Comparison of ENCODE assay signal across 25 cellular contexts in genomic region chr9:95276395-95276954, GRCh38. TPM values are rescaled to one million over a fixed set of nuclear protein-coding genes. Genes with fewer than 3 reads are reported as not detected.
A peak's percentile ranks its signal among the peaks of the same experiment; 100 is the strongest.
DNase-seq lines count a peak whose midpoint lies in the region; ATAC-seq and TF ChIP-seq lines count a peak whose summit lies in the region.
"Had no signal": no experiment of that assay in that cellular context is flagged by ENCODE, and none has a peak within 500 bp of the region (broad histone marks: within the 10 kb centered on the region; RNA-seq: fewer than 3 reads in every experiment).

No MANE protein-coding gene starts in this region.

- H3K4me1 Mint-ChIP-seq in activated T-cell treated with anti-CD3 and anti-CD28 coated beads, Interleukin-2, amount 50 U/mL, for 4 hours (ENCODE audit: low read depth) = peaks cover 11% of the 10 kb centered on the region
- peaks cover 24% of the 10 kb centered on the region for H3K4me1 Mint-ChIP-seq in CD4-positive, alpha-beta T cell (ENCODE audit: low read depth)
- H3K4me1 Mint-ChIP-seq in naive thymus-derived CD8-positive, alpha-beta T cell = peaks cover 13 to 31% (median 26%) of the 10 kb centered on the region in 4 donors

- H3K27me3 ChIP-seq in CD4-positive, alpha-beta T cell (ENCODE audit: control insufficient read depth, insufficient read depth, low read length) = no peaks in the 10 kb centered on the region
- H3K27me3 ChIP-seq: SJCRH30 had no signal

- CTCF ChIA-PET in CD4-positive, alpha-beta T cell (lab: Charles Lee) = no interaction called here

- H3K36me3 Mint-ChIP-seq in activated T-cell treated with anti-CD3 and anti-CD28 coated beads, Interleukin-2, amount 50 U/mL, for 4 hours (ENCODE audit: insufficient read depth) = peaks cover 3% of the 10 kb centered on the region
- H3K36me3 Mint-ChIP-seq in CD4-positive, alpha-beta T cell (ENCODE audit: low read depth) = peaks cover 20% of the 10 kb centered on the region
- peaks cover 3 to 15% (median 12%) of the 10 kb centered on the region in 3 donors for H3K36me3 Mint-ChIP-seq in naive thymus-derived CD8-positive, alpha-beta T cell

- peak overlapping the region; percentile 31 for H3K4me3 ChIP-seq in Jurkat, Clone E6-1 (ENCODE audit: low read length)
- H3K4me3 ChIP-seq: PC-9, SJCRH30 had no signal

- H3K27ac Mint-ChIP-seq in CD4-positive, alpha-beta T cell = no peak overlapping the region
- peak overlapping the region in 1 of 10 donors; percentile 54 for H3K27ac Mint-ChIP-seq in naive thymus-derived CD8-positive, alpha-beta T cell
- H3K27ac Mint-ChIP-seq: CD8-positive, alpha-beta memory T cell had no signal

- no peak for TF ChIP-seq CTCF in CD4-positive, alpha-beta T cell (IDR thresholded peaks at IDR 0.05)

- H3K27ac ChIP-seq in CD4-positive, alpha-beta T cell (ENCODE audit: low read depth, low read length) = no peak overlapping the region
- H3K27ac ChIP-seq: KMS-11, PC-9, SJCRH30 had no signal

- peak; percentile 61 to 73 for ATAC-seq in activated T-cell treated with anti-CD3 and anti-CD28 coated beads, Interleukin-2, amount 50 U/mL, for 4 hours
- peak; percentile 29 for ATAC-seq in CD4-positive, alpha-beta T cell (ENCODE audit: poor library complexity)
- ATAC-seq in naive thymus-derived CD8-positive, alpha-beta T cell = peak in 1 of 2 donors; percentile 42
- ATAC-seq in GM21825 (IDR thresholded peaks at IDR 0.05; ENCODE audit: unreplicated experiment) = no peak
- ATAC-seq: Right ventricle myocardium inferior had no signal

- peaks cover 12% of the 10 kb centered on the region for H3K9me3 ChIP-seq in CD4-positive, alpha-beta T cell (ENCODE audit: control insufficient read depth, low read length)

- POLR2A ChIA-PET in CD4-positive, alpha-beta T cell (lab: Charles Lee) = interaction anchor here (1.2 kb wide), 1 partner anchor 10 kb away, joined by 4 read pairs; no protein-coding TSS in a partner anchor
- POLR2A ChIA-PET in naive thymus-derived CD8-positive, alpha-beta T cell (lab: Charles Lee) = no interaction called here

- H3K4me3 Mint-ChIP-seq in activated T-cell treated with anti-CD3 and anti-CD28 coated beads, Interleukin-2, amount 50 U/mL, for 4 hours = no peak overlapping the region
- H3K4me3 Mint-ChIP-seq in CD4-positive, alpha-beta T cell = peak overlapping the region; percentile 28
- peak overlapping the region in 6 of 10 donors; percentile 2 to 41 (median 15) for H3K4me3 Mint-ChIP-seq in naive thymus-derived CD8-positive, alpha-beta T cell
- H3K4me3 Mint-ChIP-seq: CD8-positive, alpha-beta memory T cell had no signal

- peaks cover 17% of the 10 kb centered on the region for H3K9me3 Mint-ChIP-seq in activated T-cell treated with anti-CD3 and anti-CD28 coated beads, Interleukin-2, amount 50 U/mL, for 4 hours
- peaks cover 14% of the 10 kb centered on the region for H3K9me3 Mint-ChIP-seq in CD4-positive, alpha-beta T cell
- H3K9me3 Mint-ChIP-seq in naive thymus-derived CD8-positive, alpha-beta T cell = peaks cover 2 to 24% (median 19%) of the 10 kb centered on the region in 9 donors

- intact Hi-C loops in CD4-positive, alpha-beta T cell (cut with DNase I, micrococcal nuclease) = no loop called here

- DNase-seq in activated T-cell treated with anti-CD3 and anti-CD28 coated beads, Interleukin-2, amount 50 U/mL, for 4 hours = no peak
- DNase-seq in activated T-cell treated with anti-CD3 and anti-CD28 coated beads, Interleukin-2, amount 50 U/mL, for 1 hour = no peak
- no peak for DNase-seq in CD4-positive, alpha-beta T cell
- peak; percentile 86 for DNase-seq in Jurkat, Clone E6-1 (ENCODE audit: low read depth, low spot score)
- peak in 2 of 10 donors; percentile 3 to 13 for DNase-seq in naive thymus-derived CD8-positive, alpha-beta T cell
- no peak for DNase-seq in KBM-7
- DNase-seq: C1 segment of cervical spinal cord; CD8-positive, alpha-beta memory T cell; DMS 273 treated with DMSO at 0.1 percent for 48 hours; DMS79; EL; GF-D8; GOT3; HCEC 1CT; NCI-H1048; NCI-H1417; NCI-H1694; NCI-H2081; NCI-H2227 treated with DMSO at 0.1 percent for 48 hours; NCI-H526 treated with DMSO at 0.1 percent for 48 hours; PC-9; SJCRH30 had no signal

- H3K27me3 Mint-ChIP-seq in activated T-cell treated with anti-CD3 and anti-CD28 coated beads, Interleukin-2, amount 50 U/mL, for 4 hours (ENCODE audit: low read depth) = no peaks in the 10 kb centered on the region
- no peaks in the 10 kb centered on the region for H3K27me3 Mint-ChIP-seq in CD4-positive, alpha-beta T cell
- no peaks in the 10 kb centered on the region for H3K27me3 Mint-ChIP-seq in naive thymus-derived CD8-positive, alpha-beta T cell
- H3K27me3 Mint-ChIP-seq: CD8-positive, alpha-beta memory T cell had no signal

- in situ Hi-C loops in KBM-7 (cut with MboI; ENCODE audit: low pct_unique_long_range_greater_than_20kb, low sequenced_read_pairs) = no loop called here

RNA-seq across cellular contexts. Expression of gene FANCC, which starts 41.0 kb away (rescaled TPM):
- total RNA-seq in activated T-cell treated with anti-CD3 and anti-CD28 coated beads, Interleukin-2, amount 50 U/mL, for 4 hours = 10 to 100 TPM; 14.6 to 15.3 (median 15.2) TPM
- total RNA-seq in CD4-positive, alpha-beta T cell = 1 to 10 TPM; 5.7 to 6.3 TPM
- polyA plus RNA-seq in Jurkat, Clone E6-1 (2012; ENCODE audit: insufficient read depth, insufficient read length) = 7.9 TPM
- total RNA-seq in naive thymus-derived CD8-positive, alpha-beta T cell = 1 to 10 TPM; 5.8 to 8.0 TPM
- polyA plus RNA-seq in naive thymus-derived CD8-positive, alpha-beta T cell = 1 to 10 TPM; 3.3 to 5.9 (median 4.4) TPM
